9 cellular contexts compared by ENCODE assay signal in the genomic region with DNA sequence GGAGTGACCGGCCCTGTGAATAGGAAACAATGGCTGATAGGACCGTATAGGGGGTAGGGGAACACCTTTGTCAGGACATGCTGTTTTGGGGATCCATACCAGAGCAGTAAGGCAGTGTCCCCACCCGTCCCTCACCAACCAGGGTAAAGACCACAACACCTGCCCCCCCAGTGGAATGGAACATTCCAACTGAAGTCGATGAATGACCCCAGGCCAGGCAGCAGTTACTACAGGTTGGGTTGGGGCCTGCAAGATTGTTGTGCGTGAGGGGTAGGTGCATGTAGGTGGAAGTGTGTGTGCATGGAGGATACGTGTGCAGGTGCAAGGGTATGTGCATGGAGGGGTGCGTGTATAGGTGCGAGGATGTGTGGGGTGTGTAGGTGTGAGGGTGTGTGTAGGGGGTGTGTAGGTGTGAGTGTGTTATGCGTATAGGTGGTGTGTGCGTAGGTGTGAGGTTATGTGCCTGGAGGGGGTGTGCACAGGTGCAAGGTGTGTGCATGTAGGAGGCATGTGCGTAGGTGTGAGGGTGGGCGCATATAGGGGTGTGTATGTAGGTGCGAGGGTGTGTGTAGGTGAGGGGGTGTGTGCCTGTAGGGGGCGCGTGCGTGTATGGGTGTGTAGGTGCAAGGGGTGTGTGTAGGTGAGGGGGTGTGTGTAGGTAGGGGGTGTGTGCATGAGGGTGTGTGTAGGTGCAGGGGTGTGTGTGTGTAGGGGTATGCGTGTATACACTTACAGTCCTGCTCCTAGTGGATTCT. TPM values are rescaled to one million over a fixed set of nuclear protein-coding genes. Genes with fewer than 3 reads are reported as not detected.
DNase-seq lines count a peak whose midpoint lies in the region; ATAC-seq and TF ChIP-seq lines count a peak whose summit lies in the region.
"Had no signal": no experiment of that assay in that cellular context is flagged by ENCODE, and none has a peak within 500 bp of the region (broad histone marks: within the 10 kb centered on the region; RNA-seq: fewer than 3 reads in every experiment).

No MANE protein-coding gene starts in this region.

- peaks cover 0 to 5% of the 10 kb centered on the region in 2 donors for H3K36me3 Mint-ChIP-seq in activated T-cell treated with anti-CD3 and anti-CD28 coated beads, Interleukin-2, amount 50 U/mL, for 72 hours (ENCODE audit: insufficient read depth in 2 of 2)

- TF ChIP-seq EP300 in transverse colon (IDR thresholded peaks at IDR 0.05; ENCODE audit: low read depth) = no peak

- no peak for ATAC-seq in Right ventricle myocardium superior (ENCODE audit: poor library complexity)
- ATAC-seq in activated T-cell treated with anti-CD3 and anti-CD28 coated beads, Interleukin-2, amount 50 U/mL, for 72 hours (replicated peaks in 1 of 2) = no peak

- intact Hi-C loops in left ventricle myocardium inferior (cut with micrococcal nuclease) (no loop called here), Right ventricle myocardium superior (cut with DNase I) (no loop called here), transverse colon (cut with DNase I; ENCODE audit: low total_unique reads) (loop anchor here (5.0 kb wide), 1 partner anchor 142 kb away; a partner anchor contains a TSS)

- peaks cover 74% of the 10 kb centered on the region for H3K4me1 ChIP-seq in left ventricle myocardium inferior
- H3K4me1 ChIP-seq in transverse colon = peaks cover 19 to 49% (median 41%) of the 10 kb centered on the region in 4 donors

- peak overlapping the region; percentile 78 to 88 for H3K4me3 Mint-ChIP-seq in activated T-cell treated with anti-CD3 and anti-CD28 coated beads, Interleukin-2, amount 50 U/mL, for 72 hours

- 77 to 83% methylated on average over 10 to 17 of the region's 17 CpGs for WGBS in transverse colon (ENCODE audit: low coverage in 1 of 2), 2 donors

- in situ Hi-C loops in transverse colon (cut with MboI; ENCODE audit: low pct_ligation_motif_present in 1 of 4, low pct_unique_long_range_greater_than_20kb in 1 of 4, low sequenced_read_pairs in 3 of 4) = loop anchor here in 1 of 4 donors (25.0 kb wide), 1 partner anchor 142 kb away; a partner anchor contains a TSS

- H3K9me3 ChIP-seq in left ventricle myocardium inferior (replicated peaks) = no peaks in the 10 kb centered on the region
- no peaks in the 10 kb centered on the region for H3K9me3 ChIP-seq in iPS-18c (ENCODE audit: control insufficient read depth, insufficient read depth, low read length)
- no peaks in the 10 kb centered on the region for H3K9me3 ChIP-seq in transverse colon
- H3K9me3 ChIP-seq: gastrocnemius medialis had no signal

- peak overlapping the region; percentile 93 for H3K27ac Mint-ChIP-seq in activated T-cell treated with anti-CD3 and anti-CD28 coated beads, Interleukin-2, amount 50 U/mL, for 72 hours

- H3K27me3 ChIP-seq in left ventricle myocardium inferior (ENCODE audit: low read depth) = no peaks in the 10 kb centered on the region
- no peaks in the 10 kb centered on the region for H3K27me3 ChIP-seq in transverse colon
- H3K27me3 ChIP-seq: gastrocnemius medialis had no signal

- DNase-seq in left ventricle myocardium inferior (no peak), Right ventricle myocardium superior (no peak), transverse colon (no peak), NCI-H1436 (lab: John Stamatoyannopoulos, UW) (no peak), NCI-H2081 treated with DMSO at 0.1 percent for 48 hours (lab: John Stamatoyannopoulos, UW) (no peak)
- DNase-seq in activated T-cell treated with anti-CD3 and anti-CD28 coated beads, Interleukin-2, amount 50 U/mL, for 72 hours = peak in 1 of 2 donors; percentile 39
- no peak for DNase-seq in stimulated activated naive CD4-positive, alpha-beta T cell treated with Interleukin-2 at 50 U/mL for 16 hours (lab: John Stamatoyannopoulos, UW)
- DNase-seq: gastrocnemius medialis had no signal

- no peak for TF ChIP-seq POLR2A in transverse colon (IDR thresholded peaks at IDR 0.05)

- TF ChIP-seq CTCF in left ventricle myocardium inferior (IDR thresholded peaks at IDR 0.05; ENCODE audit: borderline replicate concordance) = no peak
- TF ChIP-seq CTCF in transverse colon (IDR thresholded peaks at IDR 0.05) = no peak

- H3K9me3 Mint-ChIP-seq in activated T-cell treated with anti-CD3 and anti-CD28 coated beads, Interleukin-2, amount 50 U/mL, for 72 hours = no peaks in the 10 kb centered on the region

- no peaks in the 10 kb centered on the region for H3K27me3 Mint-ChIP-seq in activated T-cell treated with anti-CD3 and anti-CD28 coated beads, Interleukin-2, amount 50 U/mL, for 72 hours (ENCODE audit: low read depth)

- peak overlapping the region; percentile 92 for H3K27ac ChIP-seq in left ventricle myocardium inferior (replicated peaks)
- peak overlapping the region in 3 of 4 donors; percentile 84 to 89 (median 87) for H3K27ac ChIP-seq in transverse colon

- peak overlapping the region; percentile 93 for H3K4me3 ChIP-seq in left ventricle myocardium inferior
- H3K4me3 ChIP-seq in iPS-18c (ENCODE audit: insufficient read depth, low read depth, low read length) = 0 out of 2 replicates have a peak overlapping the region, but pooled peaks have one; percentile 78
- no peak overlapping the region for H3K4me3 ChIP-seq in transverse colon

- H3K36me3 ChIP-seq in left ventricle myocardium inferior = no peaks in the 10 kb centered on the region
- H3K36me3 ChIP-seq in transverse colon = no peaks in the 10 kb centered on the region
- H3K36me3 ChIP-seq: gastrocnemius medialis had no signal

- peaks cover 66% of the 10 kb centered on the region for H3K4me1 Mint-ChIP-seq in activated T-cell treated with anti-CD3 and anti-CD28 coated beads, Interleukin-2, amount 50 U/mL, for 72 hours (ENCODE audit: low read depth)

RNA-seq across cellular contexts. Expression of a gene that starts 32.9 kb away (rescaled TPM):
- total RNA-seq in left ventricle myocardium inferior (18.1 TPM), Right ventricle myocardium superior (16.6 TPM), transverse colon (100 to 1,000 TPM in 1 of 4 donors, 10 to 100 TPM in 3; 33.7 to 111 (median 47.7) TPM)
- 10 to 100 TPM; 38.0 to 38.5 TPM for total RNA-seq in activated T-cell treated with anti-CD3 and anti-CD28 coated beads, Interleukin-2, amount 50 U/mL, for 72 hours

Comparison
In these comparisons a context has a peak if more than half of its experiments do, and no peak if none do; other contexts are left out.
1. H3K4me3 ChIP-seq: peak in left ventricle myocardium inferior (single experiment) and iPS-18c (single experiment); none in transverse colon (0 of 4).